8 cellular contexts compared by ENCODE assay signal in genomic region chr18:59084286-59084779, GRCh38. TPM values are rescaled to one million over a fixed set of nuclear protein-coding genes. Genes with fewer than 3 reads are reported as not detected.
DNase-seq lines count a peak whose midpoint lies in the region; ATAC-seq and TF ChIP-seq lines count a peak whose summit lies in the region.

No MANE protein-coding gene starts in this region.

- peak overlapping the region in 3 of 5 experiments; percentile 8 to 72 (median 61) for H3K27ac Mint-ChIP-seq in brain

- peaks cover 25% of the 10 kb centered on the region for H3K27me3 Mint-ChIP-seq in brain

- TF ChIP-seq CTCF in HFF-Myc (IDR thresholded peaks at IDR 0.05; ENCODE audit: low read depth, low read length, missing control alignments) (peak; percentile 86), brain (conservative IDR thresholded peaks at IDR 0.05) (peak; percentile 63 to 79)

- H3K36me3 Mint-ChIP-seq in brain = no peaks in the 10 kb centered on the region

- DNase-seq in COR-L47 (lab: John Stamatoyannopoulos, UW) = peak; percentile 93
- DNase-seq in HFF-Myc (ENCODE audit: extremely low read depth, low read depth) = peak; percentile 56
- DNase-seq in NCI-H2081 treated with DMSO at 0.1 percent for 48 hours (lab: John Stamatoyannopoulos, UW) = peak; percentile 88
- peak; percentile 46 for DNase-seq in UCSD-AML1 (lab: John Stamatoyannopoulos, UW; ENCODE audit: unreplicated experiment)
- peak; percentile 83 for DNase-seq in iPS-NIHi11 (ENCODE audit: low spot score)
- peak; percentile 58 to 66 (median 63) for DNase-seq in stimulated activated CD4-positive, alpha-beta T cell treated with anti-CD3 and anti-CD28 coated beads, Interleukin-12 subunit alpha, Interleukin-12 subunit beta, amount 100 ng/mL, for 48 hours (ENCODE audit: low read depth in 2 of 3, low spot score in 1 of 3)

- H3K4me3 ChIP-seq in HFF-Myc (replicated peaks; ENCODE audit: low read depth, low read length) = no peak overlapping the region

- no peak for ATAC-seq in GM19397 (IDR thresholded peaks at IDR 0.05; ENCODE audit: unreplicated experiment)

- no peaks in the 10 kb centered on the region for H3K9me3 Mint-ChIP-seq in brain

- peaks cover 12% of the 10 kb centered on the region for H3K4me1 Mint-ChIP-seq in brain

- H3K4me3 Mint-ChIP-seq in brain = peak overlapping the region in 3 of 5 experiments; percentile 41 to 76 (median 66)

RNA-seq across cellular contexts. Expression of gene SEC11C, which starts 55.4 kb away (rescaled TPM):
- polyA plus RNA-seq in brain (ENCODE audit: insufficient read depth, low read depth, low replicate concordance) = 573 TPM
